In the genomic region with DNA sequence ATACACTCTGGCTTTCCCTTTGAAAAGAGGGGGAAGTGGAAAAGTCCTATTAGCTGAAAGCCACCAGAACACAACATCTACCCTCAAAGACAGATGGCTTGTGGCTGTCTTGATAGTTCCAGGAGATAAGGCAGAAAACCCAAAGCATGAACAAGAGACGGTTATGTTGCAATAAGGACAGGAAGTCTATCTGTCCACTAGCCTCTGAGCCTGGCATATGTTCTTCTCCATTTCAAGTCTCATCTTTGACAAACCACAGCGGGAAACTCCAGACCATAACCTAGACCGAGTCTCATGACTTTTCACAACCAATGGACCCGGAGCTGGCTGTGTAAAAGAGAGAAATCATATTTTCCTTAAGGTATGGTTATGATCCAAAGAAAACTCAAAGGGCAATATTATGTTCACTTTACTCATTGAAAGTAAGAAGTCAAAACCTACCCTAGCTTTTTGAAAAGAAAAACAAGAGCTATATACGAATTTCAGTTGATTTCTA, we compare ENCODE assay signal across 7 cellular contexts. TPM values are rescaled to one million over a fixed set of nuclear protein-coding genes. Genes with fewer than 3 reads are reported as not detected.
A peak's percentile ranks its signal among the peaks of the same experiment; 100 is the strongest.
DNase-seq lines count a peak whose midpoint lies in the region; ATAC-seq lines count a peak whose summit lies in the region.

No MANE protein-coding gene starts in this region.

- peaks cover 35% of the 10 kb centered on the region for H3K4me1 ChIP-seq in stomach smooth muscle (ENCODE audit: control insufficient read depth, insufficient read depth, low read length)

- no peaks in the 10 kb centered on the region for H3K27me3 ChIP-seq in stomach smooth muscle (ENCODE audit: control insufficient read depth in 1 of 2, insufficient read depth in 2 of 2, low read length in 2 of 2)

- peak overlapping the region in 1 of 2 donors; percentile 58 for H3K9ac ChIP-seq in stomach smooth muscle (ENCODE audit: low read length in 2 of 2)

- no peaks in the 10 kb centered on the region for H3K9me3 ChIP-seq in stomach smooth muscle (ENCODE audit: control insufficient read depth in 2 of 2, low read length in 2 of 2)

- ATAC-seq in GM18508 (IDR thresholded peaks at IDR 0.05; ENCODE audit: insufficient read depth, unreplicated experiment), result peak; percentile 59
- ATAC-seq in GM21619 (IDR thresholded peaks at IDR 0.05; ENCODE audit: unreplicated experiment), result peak; percentile 55
- ATAC-seq in left lobe of liver, result peak; percentile 18

- DNase-seq in LHCN-M2 (ENCODE audit: low read depth) (peak; percentile 94), activated T-cell treated with anti-CD3 and anti-CD28 coated beads for 48 hours (ENCODE audit: low read depth) (peak; percentile 41), left lobe of liver (ENCODE audit: low spot score) (no peak), NCI-H187 treated with DMSO at 0.1 percent for 48 hours (lab: John Stamatoyannopoulos, UW) (no peak)

- no peak overlapping the region for H3K4me3 ChIP-seq in stomach smooth muscle (ENCODE audit: low read length in 2 of 2)

- peaks cover 0 to 15% of the 10 kb centered on the region in 2 donors for H3K36me3 ChIP-seq in stomach smooth muscle (ENCODE audit: control insufficient read depth in 2 of 2, insufficient read depth in 2 of 2, low read length in 2 of 2)

- peak overlapping the region; percentile 78 for H3K27ac ChIP-seq in stomach smooth muscle (ENCODE audit: low read length)

RNA-seq across cellular contexts. Expression of gene DUSP10, which starts 33.8 kb away (rescaled TPM):
- total RNA-seq in LHCN-M2 (2014; rRNA removed), result 43.4 and 50.7 TPM in 2 replicates
- 18.8 TPM for polyA plus RNA-seq in LHCN-M2 (2012)
- 7.4 TPM for total RNA-seq in left lobe of liver

Comparison
In these comparisons a context has a peak if more than half of its experiments do, and no peak if none do; other contexts are left out.
1. DNase-seq: peak in LHCN-M2 (single experiment) and activated T-cell treated with anti-CD3 and anti-CD28 coated beads for 48 hours (single experiment); none in left lobe of liver (single experiment) and NCI-H187 treated with DMSO at 0.1 percent for 48 hours (single experiment).
2. Peak in every context shown above with its lines, with median percentiles within 50 percentile points of each other: ATAC-seq.